ENCODE assay signal across 21 cellular contexts in the genomic region with DNA sequence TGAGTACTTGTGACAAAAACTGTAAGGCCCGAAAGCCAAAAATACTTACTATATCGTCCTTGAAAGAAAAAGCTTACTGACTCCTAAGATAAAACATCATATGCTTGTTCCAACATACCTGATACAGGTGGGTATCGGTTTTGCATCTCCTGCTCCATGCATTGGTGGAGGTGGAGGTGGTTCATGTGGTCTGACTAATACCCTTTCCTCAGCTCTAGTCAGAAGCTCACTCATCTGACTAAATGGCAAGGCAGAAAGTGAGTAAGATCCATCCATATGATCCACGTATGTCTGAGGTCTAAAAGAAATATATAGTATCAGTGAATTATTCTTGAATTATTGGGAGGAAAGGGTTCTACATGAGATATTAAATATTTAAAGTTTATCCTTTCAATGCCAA.
"Had no signal": no experiment of that assay in that cellular context is flagged by ENCODE, and none has a peak within 500 bp of the region (broad histone marks: within the 10 kb centered on the region; RNA-seq: fewer than 3 reads in every experiment).

No MANE protein-coding gene starts in this region.

- H3K4me3 ChIP-seq: breast epithelium, K562, Peyer's patch, SJSA1 had no signal

- H3K9me3 ChIP-seq: breast epithelium, Peyer's patch, SJSA1 had no signal

- H3K27me3 ChIP-seq: breast epithelium, Peyer's patch, SJSA1 had no signal

- H3K4me1 ChIP-seq: breast epithelium, Peyer's patch, SJSA1 had no signal

- H3K27ac ChIP-seq: breast epithelium, Peyer's patch, RWPE1, SJSA1 had no signal

- DNase-seq: activated CD4-positive, CD25-positive, alpha-beta regulatory T cell treated with anti-CD3 and anti-CD28 coated beads, Interleukin-2, amount 50 U/mL, for 72 hours; activated CD8-positive, alpha-beta memory T cell treated with anti-CD3 and anti-CD28 coated beads, Interleukin-2, amount 50 U/mL, for 4 hours; activated CD8-positive, alpha-beta T cell treated with anti-CD3 and anti-CD28 coated beads for 36 hours; activated naive CD4-positive, alpha-beta T cell; activated T-cell treated with anti-CD3 and anti-CD28 coated beads, Interleukin-2, amount 50 U/mL, for 72 hours; aorta; central memory CD4-positive, alpha-beta T cell; Kasumi-1; NCI-H1092; NCI-H1417; NCI-H1930; NCI-H2171 treated with DMSO at 0.1 percent for 48 hours; NCI-H510A treated with DMSO at 0.1 percent for 48 hours; NCI-H69; NK-92 treated with Interleukin-12 subunit alpha and Interleukin-12 subunit beta, amount 100 ng/mL, for 24 hours; Peyer's patch; SHP77 had no signal

- H3K36me3 ChIP-seq: breast epithelium, Peyer's patch had no signal
